Comparison of ENCODE assay signal across 8 cellular contexts in genomic region chr12:55930771-55931316, GRCh38. TPM values are rescaled to one million over a fixed set of nuclear protein-coding genes. Genes with fewer than 3 reads are reported as not detected.
DNase-seq lines count a peak whose midpoint lies in the region; ATAC-seq, FAIRE-seq and TF ChIP-seq lines count a peak whose summit lies in the region.

Gene DGKA, plus strand, starts transcription at chr12:55931162. Its CDS starts 5,342 bp downstream, at chr12:55936504.

- no peak for DNase-seq in D721Med (ENCODE audit: insufficient read length, low spot score)
- DNase-seq in activated T-cell treated with anti-CD3 and anti-CD28 coated beads for 24 hours (ENCODE audit: low read depth), result peak; percentile 68
- peak; percentile 64 for DNase-seq in epithelial cell of prostate (ENCODE audit: low read depth, low spot score)
- DNase-seq in naive B cell, result peak; percentile 28
- peak; percentile 40 to 82 (median 72) for DNase-seq in stimulated activated naive CD4-positive, alpha-beta T cell (lab: John Stamatoyannopoulos, UW)

- H3K27ac ChIP-seq in OCI-LY1 (ENCODE audit: low read depth, low read length, poor library complexity, severe bottlenecking) (peak within 1 kb of the TSS; percentile 100), epithelial cell of prostate (peak within 1 kb of the TSS; percentile 99)

- no peaks in the 10 kb centered on the region for H3K9me3 Mint-ChIP-seq in naive B cell

- peaks cover 6% of the 10 kb centered on the region for H3F3A ChIP-seq in OCI-LY1 (ENCODE audit: insufficient read depth, low read length)

- FAIRE-seq in D721Med (lab: Jason Lieb, UNC), result no peak

- H3K36me3 ChIP-seq in OCI-LY1 (ENCODE audit: insufficient read depth, low read length), result peaks cover 36% of the 10 kb centered on the region; the same call in 1 of the 2 replicates

- H3K27me3 ChIP-seq in OCI-LY1 (ENCODE audit: insufficient read depth, low read length), result no peaks in the 10 kb centered on the region

- H4K20me1 ChIP-seq in OCI-LY1 (ENCODE audit: insufficient read depth, low read length), result no peaks in the 10 kb centered on the region

- H2AFZ ChIP-seq in OCI-LY1 (ENCODE audit: low read length), result no peak within 1 kb of the TSS

- peak within 1 kb of the TSS; percentile 99 for H3K9ac ChIP-seq in OCI-LY1 (ENCODE audit: low read length)

- peak within 1 kb of the TSS; percentile 95 for H3K4me3 ChIP-seq in OCI-LY1 (ENCODE audit: low read depth, low read length, poor library complexity, severe bottlenecking)

- no peaks in the 10 kb centered on the region for H3K9me3 ChIP-seq in OCI-LY1 (ENCODE audit: low read length)

- H3K4me1 ChIP-seq in OCI-LY1 (ENCODE audit: insufficient read depth, low read length, severe bottlenecking), result peaks cover 59% of the 10 kb centered on the region

- no peaks in the 10 kb centered on the region for H3K27me3 Mint-ChIP-seq in naive B cell

- peak; percentile 63 for TF ChIP-seq CTCF in D721Med (IDR thresholded peaks at IDR 0.05; ENCODE audit: insufficient read depth, missing control alignments)
- peak; percentile 80 for TF ChIP-seq CTCF in OCI-LY1 (IDR thresholded peaks at IDR 0.05; ENCODE audit: low read length)

- H3K4me2 ChIP-seq in OCI-LY1 (ENCODE audit: low read length), result peak within 1 kb of the TSS; percentile 93

- H3K9me2 ChIP-seq in OCI-LY1 (ENCODE audit: low read depth, low read length), result no peaks in the 10 kb centered on the region

- peak within 1 kb of the TSS; percentile 93 to 100 (median 98) for H3K4me3 Mint-ChIP-seq in naive B cell

- peaks cover 64 to 80% (median 68%) of the 10 kb centered on the region in 3 donors for H3K4me1 Mint-ChIP-seq in naive B cell

- peak; percentile 13 for ATAC-seq in HG02678 (IDR thresholded peaks at IDR 0.05; ENCODE audit: unreplicated experiment)
- no peak for ATAC-seq in naive B cell (ENCODE audit: low read depth in 2 of 2)
- no peak for ATAC-seq in HG02840 (IDR thresholded peaks at IDR 0.05; ENCODE audit: low FRiP score, unreplicated experiment)

- peaks cover 0 to 10% of the 10 kb centered on the region in 2 donors for H3K36me3 Mint-ChIP-seq in naive B cell

- peak within 1 kb of the TSS; percentile 96 to 98 (median 97) for H3K27ac Mint-ChIP-seq in naive B cell

- peaks cover 32% of the 10 kb centered on the region for H3K79me2 ChIP-seq in OCI-LY1 (ENCODE audit: insufficient read depth, low read length)

RNA-seq across cellular contexts. Expression of gene DGKA, which starts in this region (rescaled TPM):
- polyA plus RNA-seq in naive B cell (ENCODE audit: low read depth in 6 of 6), result 100 to 1,000 TPM in 1 of 6 donors, 10 to 100 TPM in 5; 64.0 to 119 (median 65.9) TPM
